In genomic region chr20:2467412-2467811, GRCh38 we compare ENCODE assay signal across 21 cellular contexts. TPM values are rescaled to one million over a fixed set of nuclear protein-coding genes. Genes with fewer than 3 reads are reported as not detected.
DNase-seq lines count a peak whose midpoint lies in the region; ATAC-seq, FAIRE-seq and TF ChIP-seq lines count a peak whose summit lies in the region.
"Had no signal": no experiment of that assay in that cellular context is flagged by ENCODE, and none has a peak within 500 bp of the region (broad histone marks: within the 10 kb centered on the region; RNA-seq: fewer than 3 reads in every experiment).

No MANE protein-coding gene starts in this region.

- H3K27ac Mint-ChIP-seq in activated naive CD4-positive, alpha-beta T cell treated with anti-CD3 and anti-CD28 coated beads, Interleukin-2, amount 50 U/mL, for 24 hours: peak overlapping the region; percentile 73
- H3K27ac Mint-ChIP-seq in activated naive CD4-positive, alpha-beta T cell treated with anti-CD3 and anti-CD28 coated beads, Interleukin-2, amount 10 ng/mL, durations not matched to agents 7 days and 5 days: no peak overlapping the region
- peak overlapping the region; percentile 30 for H3K27ac Mint-ChIP-seq in chondrocyte (ENCODE audit: unreplicated experiment)
- peak overlapping the region; percentile 72 for H3K27ac Mint-ChIP-seq in stimulated activated naive B cell treated with anti-CD40 and anti-IgM and Interleukin-4, amounts not matched to agents 10 μg/mL and 1 μg/mL and 100 μg/mL, for 72 hours

- no peak for ATAC-seq in stimulated activated naive B cell treated with anti-CD40 and anti-IgM and Interleukin-4, amounts not matched to agents 10 μg/mL and 1 μg/mL and 100 μg/mL, for 72 hours (replicated peaks)
- no peak for ATAC-seq in pancreas
- ATAC-seq: lower lobe of right lung had no signal

- no peaks in the 10 kb centered on the region for H3K9me3 Mint-ChIP-seq in activated naive CD4-positive, alpha-beta T cell treated with anti-CD3 and anti-CD28 coated beads, Interleukin-2, amount 50 U/mL, for 24 hours
- no peaks in the 10 kb centered on the region for H3K9me3 Mint-ChIP-seq in activated naive CD4-positive, alpha-beta T cell treated with anti-CD3 and anti-CD28 coated beads, Interleukin-2, amount 10 ng/mL, durations not matched to agents 7 days and 5 days
- no peaks in the 10 kb centered on the region for H3K9me3 Mint-ChIP-seq in chondrocyte (ENCODE audit: low read depth)
- H3K9me3 Mint-ChIP-seq in stimulated activated naive B cell treated with anti-CD40 and anti-IgM and Interleukin-4, amounts not matched to agents 10 μg/mL and 1 μg/mL and 100 μg/mL, for 72 hours: no peaks in the 10 kb centered on the region

- no peak for FAIRE-seq in pancreas (lab: Jason Lieb, UNC)

- no peak for TF ChIP-seq CTCF in chondrocyte (IDR thresholded peaks at IDR 0.05)
- TF ChIP-seq CTCF in pancreas (IDR thresholded peaks at IDR 0.05): no peak

- no peaks in the 10 kb centered on the region for H3K27me3 Mint-ChIP-seq in activated naive CD4-positive, alpha-beta T cell treated with anti-CD3 and anti-CD28 coated beads, Interleukin-2, amount 50 U/mL, for 24 hours
- no peaks in the 10 kb centered on the region for H3K27me3 Mint-ChIP-seq in activated naive CD4-positive, alpha-beta T cell treated with anti-CD3 and anti-CD28 coated beads, Interleukin-2, amount 10 ng/mL, durations not matched to agents 7 days and 5 days
- H3K27me3 Mint-ChIP-seq in chondrocyte (ENCODE audit: low read depth): no peaks in the 10 kb centered on the region
- H3K27me3 Mint-ChIP-seq in stimulated activated naive B cell treated with anti-CD40 and anti-IgM and Interleukin-4, amounts not matched to agents 10 μg/mL and 1 μg/mL and 100 μg/mL, for 72 hours: no peaks in the 10 kb centered on the region

- H3K4me3 ChIP-seq in NT2/D1 (ENCODE audit: insufficient read length, low read depth): no peak overlapping the region
- H3K4me3 ChIP-seq in pancreas: no peak overlapping the region
- H3K4me3 ChIP-seq: HAP-1, lower lobe of right lung, skin epidermis had no signal

- CTCF ChIA-PET in activated naive CD4-positive, alpha-beta T cell treated with anti-CD3 and anti-CD28 coated beads, Interleukin-2, amount 10 ng/mL, durations not matched to agents 7 days and 5 days (lab: Charles Lee): interaction anchor here (1.5 kb wide), 1 partner anchor 15 kb away, joined by 7 read pairs; no protein-coding TSS in a partner anchor

- intact Hi-C loops in pancreas (cut with DNase I): no loop called here

- DNase-seq in activated naive CD4-positive, alpha-beta T cell treated with anti-CD3 and anti-CD28 coated beads, Interleukin-2, amount 10 ng/mL, durations not matched to agents 7 days and 5 days: no peak
- DNase-seq in NT2/D1 (ENCODE audit: low read depth, low spot score) (no peak), chondrocyte (ENCODE audit: low spot score) (no peak), NCI-H226 (no peak), pancreas (no peak), globus pallidus (ENCODE audit: low spot score) (no peak)
- DNase-seq in stimulated activated naive B cell treated with anti-CD40 and anti-IgM and Interleukin-4, amounts not matched to agents 10 μg/mL and 1 μg/mL and 100 μg/mL, for 72 hours: no peak
- DNase-seq: activated CD4-positive, CD25-positive, alpha-beta regulatory T cell; brain microvascular endothelial cell; DMS53; effector CD8-positive, alpha-beta T cell; Kasumi-1; lower lobe of right lung; NCI-H146; NCI-H446 treated with DMSO at 0.1 percent for 48 hours; PC-9 had no signal

- H3K4me1 ChIP-seq in NT2/D1 (ENCODE audit: insufficient read depth, insufficient read length) (peaks cover 3% of the 10 kb centered on the region), pancreas (peaks cover 0 to 15% (median 10%) of the 10 kb centered on the region in 3 donors)

- H3K9me3 ChIP-seq in NT2/D1 (ENCODE audit: insufficient read depth, low read length) (no peaks in the 10 kb centered on the region), pancreas (no peaks in the 10 kb centered on the region)
- H3K9me3 ChIP-seq: HAP-1, lower lobe of right lung, neutrophil had no signal

- H3K9ac ChIP-seq in NT2/D1 (ENCODE audit: insufficient read length, low read depth): peak overlapping the region; percentile 18

- no peak overlapping the region for H3K27ac ChIP-seq in pancreas
- H3K27ac ChIP-seq: brain microvascular endothelial cell, HL-60, lower lobe of right lung, neutrophil, PC-9, skin epidermis had no signal

- H3K36me3 Mint-ChIP-seq in activated naive CD4-positive, alpha-beta T cell treated with anti-CD3 and anti-CD28 coated beads, Interleukin-2, amount 50 U/mL, for 24 hours: peaks cover 30% of the 10 kb centered on the region
- H3K36me3 Mint-ChIP-seq in activated naive CD4-positive, alpha-beta T cell treated with anti-CD3 and anti-CD28 coated beads, Interleukin-2, amount 10 ng/mL, durations not matched to agents 7 days and 5 days: peaks cover 62% of the 10 kb centered on the region
- H3K36me3 Mint-ChIP-seq in chondrocyte (ENCODE audit: low read depth): peaks cover 43% of the 10 kb centered on the region
- peaks cover 48 to 68% of the 10 kb centered on the region in 2 donors for H3K36me3 Mint-ChIP-seq in stimulated activated naive B cell treated with anti-CD40 and anti-IgM and Interleukin-4, amounts not matched to agents 10 μg/mL and 1 μg/mL and 100 μg/mL, for 72 hours

- H3K4me3 Mint-ChIP-seq in activated naive CD4-positive, alpha-beta T cell treated with anti-CD3 and anti-CD28 coated beads, Interleukin-2, amount 50 U/mL, for 24 hours: peak overlapping the region; percentile 100
- no peak overlapping the region for H3K4me3 Mint-ChIP-seq in activated naive CD4-positive, alpha-beta T cell treated with anti-CD3 and anti-CD28 coated beads, Interleukin-2, amount 10 ng/mL, durations not matched to agents 7 days and 5 days
- no peak overlapping the region for H3K4me3 Mint-ChIP-seq in chondrocyte (ENCODE audit: unreplicated experiment)
- H3K4me3 Mint-ChIP-seq in stimulated activated naive B cell treated with anti-CD40 and anti-IgM and Interleukin-4, amounts not matched to agents 10 μg/mL and 1 μg/mL and 100 μg/mL, for 72 hours: peak overlapping the region; percentile 26 to 54

- H3K27me3 ChIP-seq in NT2/D1 (ENCODE audit: insufficient read depth, insufficient read length) (no peaks in the 10 kb centered on the region), pancreas (no peaks in the 10 kb centered on the region)
- H3K27me3 ChIP-seq: brain microvascular endothelial cell, neutrophil had no signal

- H3K36me3 ChIP-seq in NT2/D1 (ENCODE audit: insufficient read depth, insufficient read length, low read length) (peaks cover 71% of the 10 kb centered on the region), pancreas (peaks cover 13 to 49% (median 45%) of the 10 kb centered on the region in 3 donors)

- peaks cover 50% of the 10 kb centered on the region for H3K4me1 Mint-ChIP-seq in activated naive CD4-positive, alpha-beta T cell treated with anti-CD3 and anti-CD28 coated beads, Interleukin-2, amount 50 U/mL, for 24 hours
- peaks cover 45% of the 10 kb centered on the region for H3K4me1 Mint-ChIP-seq in activated naive CD4-positive, alpha-beta T cell treated with anti-CD3 and anti-CD28 coated beads, Interleukin-2, amount 10 ng/mL, durations not matched to agents 7 days and 5 days
- peaks cover 32% of the 10 kb centered on the region for H3K4me1 Mint-ChIP-seq in chondrocyte (ENCODE audit: low read depth)
- peaks cover 35 to 53% of the 10 kb centered on the region in 2 donors for H3K4me1 Mint-ChIP-seq in stimulated activated naive B cell treated with anti-CD40 and anti-IgM and Interleukin-4, amounts not matched to agents 10 μg/mL and 1 μg/mL and 100 μg/mL, for 72 hours

- 85% methylated on average over 5 of the region's 5 CpGs for WGBS in pancreas, 2 donors

RNA-seq across cellular contexts. Expression of gene SNRPB, which starts 3.2 kb away (rescaled TPM):
- total RNA-seq in chondrocyte (99.8 to 103 TPM (median 103 TPM) in 3 replicates), pancreas (10 to 100 TPM; 18.4 to 54.5 (median 46.2) TPM)
- 10 to 100 TPM; 48.8 to 87.2 TPM for polyA plus RNA-seq in pancreas

RNA-seq across cellular contexts. Expression of gene ZNF343, which starts 41.3 kb away (rescaled TPM):
- total RNA-seq in chondrocyte (9.6 to 12.2 TPM (median 11.5 TPM) in 3 replicates), pancreas (1 to 10 TPM; 3.2 to 6.9 (median 4.2) TPM)
- polyA plus RNA-seq in pancreas: 1 to 10 TPM; 4.8 to 7.4 TPM

Comparison
In these comparisons a context has a peak if more than half of its experiments do, and no peak if none do; other contexts are left out.
1. H3K4me3 Mint-ChIP-seq: peak in activated naive CD4-positive, alpha-beta T cell treated with anti-CD3 and anti-CD28 coated beads, Interleukin-2, amount 50 U/mL, for 24 hours (single experiment) and stimulated activated naive B cell treated with anti-CD40 and anti-IgM and Interleukin-4, amounts not matched to agents 10 μg/mL and 1 μg/mL and 100 μg/mL, for 72 hours (2 of 2); none in activated naive CD4-positive, alpha-beta T cell treated with anti-CD3 and anti-CD28 coated beads, Interleukin-2, amount 10 ng/mL, durations not matched to agents 7 days and 5 days (single experiment) and chondrocyte (single experiment).